In genomic region chr5:91787718-91788117, GRCh38 we compare ENCODE assay signal across 19 cellular contexts.
DNase-seq lines count a peak whose midpoint lies in the region; ATAC-seq, FAIRE-seq and TF ChIP-seq lines count a peak whose summit lies in the region.
"Had no signal": no experiment of that assay in that cellular context is flagged by ENCODE, and none has a peak within 500 bp of the region (broad histone marks: within the 10 kb centered on the region; RNA-seq: fewer than 3 reads in every experiment).

No MANE protein-coding gene starts in this region.

- H3K27ac Mint-ChIP-seq in MCF 10A (ENCODE audit: low read depth, unreplicated experiment) (no peak overlapping the region), chondrocyte (ENCODE audit: unreplicated experiment) (no peak overlapping the region)
- H3K27ac Mint-ChIP-seq: activated CD8-positive, alpha-beta memory T cell treated with anti-CD3 and anti-CD28 coated beads, Interleukin-2, amount 10 ng/mL, durations not matched to agents 7 days and 5 days; effector memory CD8-positive, alpha-beta T cell; progenitor cell of endocrine pancreas had no signal

- H3K9me3 Mint-ChIP-seq in MCF 10A (ENCODE audit: unreplicated experiment), result no peaks in the 10 kb centered on the region
- peaks cover 7% of the 10 kb centered on the region for H3K9me3 Mint-ChIP-seq in chondrocyte (ENCODE audit: low read depth)
- H3K9me3 Mint-ChIP-seq: effector memory CD8-positive, alpha-beta T cell had no signal

- 0 to 21% methylated on average over 1 of the region's 1 CpG for WGBS in upper lobe of left lung, 2 donors

- H3K4me3 ChIP-seq in breast epithelium (no peak overlapping the region), upper lobe of left lung (no peak overlapping the region), HAP-1 (no peak overlapping the region)
- H3K4me3 ChIP-seq: smooth muscle cell, testis had no signal

- H3K36me3 ChIP-seq in breast epithelium (no peaks in the 10 kb centered on the region), upper lobe of left lung (no peaks in the 10 kb centered on the region), HAP-1 (replicated peaks) (no peaks in the 10 kb centered on the region)

- no peaks in the 10 kb centered on the region for H3K36me3 Mint-ChIP-seq in MCF 10A (ENCODE audit: insufficient read depth, unreplicated experiment)
- no peaks in the 10 kb centered on the region for H3K36me3 Mint-ChIP-seq in chondrocyte (ENCODE audit: low read depth)
- H3K36me3 Mint-ChIP-seq: activated CD8-positive, alpha-beta memory T cell treated with anti-CD3 and anti-CD28 coated beads, Interleukin-2, amount 10 ng/mL, durations not matched to agents 7 days and 5 days had no signal

- in situ Hi-C loops in HAP-1 (cut with MboI; ENCODE audit: low sequenced_read_pairs), result no loop called here

- ATAC-seq in upper lobe of left lung (ENCODE audit: low FRiP score in 2 of 2), result no peak
- ATAC-seq: activated CD8-positive, alpha-beta memory T cell treated with anti-CD3 and anti-CD28 coated beads, Interleukin-2, amount 10 ng/mL, durations not matched to agents 7 days and 5 days; effector memory CD8-positive, alpha-beta T cell; left cardiac atrium had no signal

- TF ChIP-seq CTCF in MCF 10A (IDR thresholded peaks at IDR 0.05; ENCODE audit: unreplicated experiment) (no peak), breast epithelium (IDR thresholded peaks at IDR 0.05) (no peak), chondrocyte (IDR thresholded peaks at IDR 0.05) (no peak), upper lobe of left lung (IDR thresholded peaks at IDR 0.05) (no peak)

- POLR2A ChIA-PET in MCF 10A (lab: Yijun Ruan, JAX), result no interaction called here

- FAIRE-seq in endometrium (lab: Jason Lieb, UNC), result peak; percentile 87

- peaks cover 13% of the 10 kb centered on the region for H3K27me3 Mint-ChIP-seq in MCF 10A (ENCODE audit: insufficient read depth, unreplicated experiment)
- H3K27me3 Mint-ChIP-seq in chondrocyte (ENCODE audit: low read depth), result no peaks in the 10 kb centered on the region
- H3K27me3 Mint-ChIP-seq: activated CD8-positive, alpha-beta memory T cell treated with anti-CD3 and anti-CD28 coated beads, Interleukin-2, amount 10 ng/mL, durations not matched to agents 7 days and 5 days; central memory CD8-positive, alpha-beta T cell; effector memory CD8-positive, alpha-beta T cell; progenitor cell of endocrine pancreas had no signal

- no TSS peak for BruUV-seq in MCF 10A (replicated peaks; lab: Mats Ljungman, UMichigan)

- H3K27ac ChIP-seq in breast epithelium, result no peak overlapping the region
- H3K27ac ChIP-seq in upper lobe of left lung, result no peak overlapping the region
- H3K27ac ChIP-seq: testis had no signal

- TF ChIP-seq POLR2A in breast epithelium (IDR thresholded peaks at IDR 0.05) (no peak), upper lobe of left lung (IDR thresholded peaks at IDR 0.05) (no peak)

- peak; percentile 4 for DNase-seq in MCF 10A (ENCODE audit: unreplicated experiment)
- DNase-seq in breast epithelium (ENCODE audit: low spot score in 2 of 2), result no peak
- DNase-seq in RPMI7951 (ENCODE audit: low read depth), result peak; percentile 23
- DNase-seq in middle frontal gyrus (ENCODE audit: extremely low spot score, low spot score), result no peak
- DNase-seq in chondrocyte (ENCODE audit: low spot score), result no peak
- no peak for DNase-seq in upper lobe of left lung
- DNase-seq in HAP-1 (ENCODE audit: low spot score in 2 of 2), result no peak
- DNase-seq: activated CD4-positive, alpha-beta T cell treated with anti-CD3 and anti-CD28 coated beads for 4 hours; activated CD8-positive, alpha-beta memory T cell treated with anti-CD3 and anti-CD28 coated beads, Interleukin-2, amount 10 ng/mL, durations not matched to agents 7 days and 5 days; effector memory CD8-positive, alpha-beta T cell; left cardiac atrium; NCI-H1105; NCI-H2107; NCI-H524 treated with DMSO at 0.1 percent for 48 hours; testis had no signal

- intact Hi-C loops in MCF 10A (cut with micrococcal nuclease), result no loop called here
- intact Hi-C loops in breast epithelium (cut with DNase I; ENCODE audit: low total_unique reads), result loop anchor here (10.0 kb wide), 1 partner anchor 1943 kb away; no protein-coding TSS in a partner anchor

- H3K9me3 ChIP-seq in breast epithelium (no peaks in the 10 kb centered on the region), upper lobe of left lung (no peaks in the 10 kb centered on the region), HAP-1 (no peaks in the 10 kb centered on the region)
- H3K9me3 ChIP-seq: testis had no signal

- H3K4me3 Mint-ChIP-seq in MCF 10A (ENCODE audit: unreplicated experiment) (no peak overlapping the region), chondrocyte (ENCODE audit: unreplicated experiment) (no peak overlapping the region)
- H3K4me3 Mint-ChIP-seq: activated CD8-positive, alpha-beta memory T cell treated with anti-CD3 and anti-CD28 coated beads, Interleukin-2, amount 10 ng/mL, durations not matched to agents 7 days and 5 days; central memory CD8-positive, alpha-beta T cell; effector memory CD8-positive, alpha-beta T cell had no signal

- no peak for TF ChIP-seq EP300 in upper lobe of left lung (IDR thresholded peaks at IDR 0.05)

- H3K4me1 Mint-ChIP-seq in MCF 10A (ENCODE audit: insufficient read depth, unreplicated experiment) (no peaks in the 10 kb centered on the region), chondrocyte (ENCODE audit: low read depth) (peaks cover 5% of the 10 kb centered on the region)
- H3K4me1 Mint-ChIP-seq: activated CD8-positive, alpha-beta memory T cell treated with anti-CD3 and anti-CD28 coated beads, Interleukin-2, amount 10 ng/mL, durations not matched to agents 7 days and 5 days; central memory CD8-positive, alpha-beta T cell had no signal

- H3K27me3 ChIP-seq in breast epithelium (no peaks in the 10 kb centered on the region), upper lobe of left lung (no peaks in the 10 kb centered on the region), HAP-1 (ENCODE audit: low read depth) (no peaks in the 10 kb centered on the region)
- H3K27me3 ChIP-seq: testis had no signal

- CTCF ChIA-PET in MCF 10A (lab: Yijun Ruan, JAX), result no interaction called here

- H3K4me1 ChIP-seq in breast epithelium, result no peaks in the 10 kb centered on the region
- H3K4me1 ChIP-seq in upper lobe of left lung, result no peaks in the 10 kb centered on the region
- H3K4me1 ChIP-seq in HAP-1, result no peaks in the 10 kb centered on the region
- H3K4me1 ChIP-seq: testis had no signal

Comparison
In these comparisons a context has a peak if more than half of its experiments do, and no peak if none do; other contexts are left out.
1. DNase-seq: peak in MCF 10A (single experiment) and RPMI7951 (single experiment); none in breast epithelium (0 of 2), middle frontal gyrus (single experiment), chondrocyte (single experiment), upper lobe of left lung (0 of 2) and HAP-1 (0 of 2).